Comparison of ENCODE assay signal across 9 cellular contexts in the genomic region with DNA sequence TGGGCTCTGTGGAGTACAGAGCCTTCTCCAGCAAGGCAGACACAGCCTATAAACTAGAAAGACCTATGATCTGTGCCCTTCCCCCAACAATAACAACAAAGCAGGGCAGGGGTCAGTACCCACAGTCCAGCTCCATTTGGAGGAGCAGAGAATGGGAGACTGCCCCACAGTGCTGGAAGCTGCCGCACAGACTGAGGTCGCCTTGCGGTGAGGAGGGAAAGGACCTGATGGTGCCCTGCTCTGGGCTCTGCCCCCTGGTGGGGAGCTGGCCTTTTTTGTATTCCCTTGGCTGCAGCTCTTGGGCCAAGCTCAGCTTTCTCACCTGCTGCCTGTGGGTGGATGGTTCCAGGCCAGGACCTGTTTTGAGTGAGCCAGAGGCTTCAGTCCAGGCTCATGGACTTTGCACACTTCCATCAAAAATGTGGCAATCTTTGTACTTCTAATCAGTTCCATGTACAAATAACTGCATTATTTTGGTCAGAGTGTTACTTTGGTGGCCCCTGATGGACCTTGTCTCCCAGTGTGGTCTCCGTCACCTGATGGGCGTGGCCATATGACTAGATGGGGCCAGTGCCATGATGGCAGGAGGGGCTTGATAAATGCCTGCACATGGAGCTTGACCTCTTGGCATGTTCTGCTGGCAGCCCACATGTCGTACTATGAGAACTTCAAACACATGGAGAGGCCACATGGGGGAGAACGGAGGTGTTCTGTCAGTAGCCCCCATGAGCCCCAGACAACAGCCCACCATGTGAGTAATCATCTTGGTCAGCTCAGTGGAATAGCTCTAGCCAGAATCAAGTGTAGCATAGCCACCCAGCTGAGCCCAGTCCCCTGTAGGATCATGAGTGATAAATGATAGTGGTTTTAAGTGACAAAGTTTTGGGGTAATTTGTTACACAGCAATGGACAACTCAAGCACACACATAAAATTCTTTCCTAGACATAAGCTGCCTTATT. TPM values are rescaled to one million over a fixed set of nuclear protein-coding genes. Genes with fewer than 3 reads are reported as not detected.
DNase-seq lines count a peak whose midpoint lies in the region; ATAC-seq and TF ChIP-seq lines count a peak whose summit lies in the region.
"Had no signal": no experiment of that assay in that cellular context is flagged by ENCODE, and none has a peak within 500 bp of the region (broad histone marks: within the 10 kb centered on the region; RNA-seq: fewer than 3 reads in every experiment).

No MANE protein-coding gene starts in this region.

- peaks cover 2% of the 10 kb centered on the region for H3K4me1 Mint-ChIP-seq in activated naive CD4-positive, alpha-beta T cell treated with anti-CD3 and anti-CD28 coated beads for 36 hours (ENCODE audit: low read depth)

- no peaks in the 10 kb centered on the region for H3K9me3 Mint-ChIP-seq in activated naive CD4-positive, alpha-beta T cell treated with anti-CD3 and anti-CD28 coated beads for 36 hours

- H2AFZ ChIP-seq in DND-41 (ENCODE audit: low read depth, low read length): no peak overlapping the region

- TF ChIP-seq CTCF in DND-41 (IDR thresholded peaks at IDR 0.05; ENCODE audit: borderline replicate concordance, extremely low read depth, low read length, poor library complexity, severe bottlenecking): peak; percentile 61

- H3K9ac ChIP-seq in DND-41 (ENCODE audit: low read depth, low read length): no peak overlapping the region

- H3K4me3 Mint-ChIP-seq in activated naive CD4-positive, alpha-beta T cell treated with anti-CD3 and anti-CD28 coated beads for 36 hours: no peak overlapping the region

- H3K4me1 ChIP-seq in DND-41 (ENCODE audit: insufficient read depth, low read length) (no peaks in the 10 kb centered on the region), SJSA1 (replicated peaks) (peaks cover 13% of the 10 kb centered on the region)

- H3K79me2 ChIP-seq in DND-41 (ENCODE audit: insufficient read depth, low read length): no peaks in the 10 kb centered on the region

- H3K27me3 ChIP-seq in DND-41 (ENCODE audit: insufficient read depth, low read length, poor library complexity) (peaks cover 14% of the 10 kb centered on the region), SJSA1 (replicated peaks) (no peaks in the 10 kb centered on the region)

- H3K4me3 ChIP-seq in DND-41 (ENCODE audit: low read depth in 1 of 2, low read length in 2 of 2) (no peak overlapping the region), SJSA1 (no peak overlapping the region)

- peaks cover 32% of the 10 kb centered on the region for H4K20me1 ChIP-seq in DND-41 (ENCODE audit: insufficient read depth, low read length)

- H3K9me3 ChIP-seq in DND-41 (ENCODE audit: insufficient read depth, low read length, severe bottlenecking) (no peaks in the 10 kb centered on the region), SJSA1 (replicated peaks) (no peaks in the 10 kb centered on the region)

- ATAC-seq in DND-41 (ENCODE audit: insufficient read depth, low read depth): peak; percentile 78
- ATAC-seq in HG02763 (IDR thresholded peaks at IDR 0.05; ENCODE audit: unreplicated experiment): peak; percentile 61
- peak; percentile 56 to 61 for ATAC-seq in left cardiac atrium
- no peak for ATAC-seq in HG03520 (IDR thresholded peaks at IDR 0.05; ENCODE audit: unreplicated experiment)

- CTCF ChIA-PET in activated naive CD4-positive, alpha-beta T cell treated with anti-CD3 and anti-CD28 coated beads for 36 hours (lab: Charles Lee): interaction anchor here (0.5 to 2.1 kb wide), 8 partner anchors 9 to 473 kb away, joined by 3 to 11 read pairs (median 3); a partner anchor contains a TSS

- H3K4me2 ChIP-seq in DND-41 (ENCODE audit: insufficient read depth, low read length): no peak overlapping the region

- peak; percentile 47 for DNase-seq in DND-41
- DNase-seq in SJSA1 (ENCODE audit: low read depth in 1 of 2, low spot score in 2 of 2): peak; percentile 56 to 78
- peak; percentile 77 for DNase-seq in activated naive CD4-positive, alpha-beta T cell treated with anti-CD3 and anti-CD28 coated beads for 36 hours
- DNase-seq in left cardiac atrium: peak; percentile 71
- peak; percentile 28 to 39 for DNase-seq in stimulated activated CD4-positive, alpha-beta T cell treated with anti-CD3 and anti-CD28 coated beads, Interleukin-15, amount 100 ng/mL, for 1 hour (ENCODE audit: low read depth in 1 of 2, low spot score in 1 of 2)
- no peak for DNase-seq in COLO829 (ENCODE audit: low spot score)

- peaks cover 20% of the 10 kb centered on the region for H3K27me3 Mint-ChIP-seq in activated naive CD4-positive, alpha-beta T cell treated with anti-CD3 and anti-CD28 coated beads for 36 hours (ENCODE audit: low read depth)

- no peak overlapping the region for H3K27ac ChIP-seq in DND-41 (ENCODE audit: low read length)
- no peak overlapping the region for H3K27ac ChIP-seq in SJSA1

- intact Hi-C loops in activated naive CD4-positive, alpha-beta T cell treated with anti-CD3 and anti-CD28 coated beads for 36 hours (cut with micrococcal nuclease): no loop called here
- intact Hi-C loops in left cardiac atrium (cut with DNase I): no loop called here

- H3K36me3 Mint-ChIP-seq in activated naive CD4-positive, alpha-beta T cell treated with anti-CD3 and anti-CD28 coated beads for 36 hours (ENCODE audit: low read depth): no peaks in the 10 kb centered on the region

- H3K36me3 ChIP-seq in DND-41 (ENCODE audit: insufficient read depth, low read length) (no peaks in the 10 kb centered on the region), SJSA1 (peaks cover 11% of the 10 kb centered on the region; the same call in 1 of the 2 replicates)

- no peak overlapping the region for H3K27ac Mint-ChIP-seq in activated naive CD4-positive, alpha-beta T cell treated with anti-CD3 and anti-CD28 coated beads for 36 hours

RNA-seq across cellular contexts. Expression of a gene that starts 24.2 kb away (rescaled TPM):
- 25.9 and 28.0 TPM in 2 replicates for total RNA-seq in SJSA1 (2014; rRNA removed; shearing (Covaris generic))
- total RNA-seq in activated naive CD4-positive, alpha-beta T cell treated with anti-CD3 and anti-CD28 coated beads for 36 hours: 1 to 10 TPM; 8.7 TPM
- 1 to 10 TPM; 7.3 to 8.4 TPM for total RNA-seq in left cardiac atrium

RNA-seq across cellular contexts. Expression of a gene that starts 40.0 kb away (rescaled TPM):
- 0.72 and 7.8 TPM in 2 replicates for total RNA-seq in SJSA1 (2014; rRNA removed; shearing (Covaris generic))
- total RNA-seq in activated naive CD4-positive, alpha-beta T cell treated with anti-CD3 and anti-CD28 coated beads for 36 hours: 10 to 100 TPM in 1 of 2 experiments, 1 to 10 TPM in 1; 8.7 to 10.7 TPM
- total RNA-seq in left cardiac atrium: 10 to 100 TPM; 13.8 to 15.1 TPM

RNA-seq across cellular contexts. Expression of a gene that starts 48.7 kb away (rescaled TPM):
- total RNA-seq in SJSA1 (2014; rRNA removed; shearing (Covaris generic)): 0.39 TPM in 1 of 2 replicates, not detected in the other
- not detected for total RNA-seq in activated naive CD4-positive, alpha-beta T cell treated with anti-CD3 and anti-CD28 coated beads for 36 hours
- 100 to 1,000 TPM in 1 of 2 donors, 10 to 100 TPM in 1; 44.8 to 104 TPM for total RNA-seq in left cardiac atrium
- total RNA-seq: T-helper 2 cell treated with Interferon-gamma antibody and Interleukin-4, amounts not matched to agents 100 ng/mL and 5 ng/mL, for 36 hours had no signal

Comparison
In these comparisons a context has a peak if more than half of its experiments do, and no peak if none do; other contexts are left out.
1. RNA of a gene that starts 48.7 kb away (total RNA-seq): 44.8 to 104 TPM in left cardiac atrium; 0.39 TPM in SJSA1 and not detected in activated naive CD4-positive, alpha-beta T cell treated with anti-CD3 and anti-CD28 coated beads for 36 hours; every median in the first group is over 10 times any median in the second.